Comparison of ENCODE assay signal across 1 cellular context in the genomic region with DNA sequence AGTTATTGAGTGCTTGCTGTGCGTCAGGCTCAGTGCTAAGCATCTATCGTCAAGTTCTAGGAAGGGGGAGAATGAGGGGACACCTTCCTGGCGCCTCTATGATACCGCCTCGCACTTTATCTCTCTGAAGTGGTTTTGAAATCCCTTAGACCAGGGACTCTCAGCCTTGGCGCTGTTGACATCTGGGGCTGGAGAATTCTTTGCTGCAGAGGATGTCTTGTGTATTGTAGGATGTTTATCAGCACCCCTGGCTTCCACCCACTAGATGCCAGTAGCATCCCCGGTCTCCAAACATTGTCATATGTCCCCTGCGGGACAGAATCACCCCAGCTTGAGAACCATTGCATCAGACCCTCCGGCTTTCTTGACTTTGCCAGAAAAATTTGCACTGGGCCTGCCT.
TF ChIP-seq lines count a peak whose summit lies in the region.

No MANE protein-coding gene starts in this region.

TF ChIP-seq in GM23338, 12 proteins besides CTCF, POLR2A, EP300 and RAD21 (continued from another document):
- TF ChIP-seq, protein P1, sequence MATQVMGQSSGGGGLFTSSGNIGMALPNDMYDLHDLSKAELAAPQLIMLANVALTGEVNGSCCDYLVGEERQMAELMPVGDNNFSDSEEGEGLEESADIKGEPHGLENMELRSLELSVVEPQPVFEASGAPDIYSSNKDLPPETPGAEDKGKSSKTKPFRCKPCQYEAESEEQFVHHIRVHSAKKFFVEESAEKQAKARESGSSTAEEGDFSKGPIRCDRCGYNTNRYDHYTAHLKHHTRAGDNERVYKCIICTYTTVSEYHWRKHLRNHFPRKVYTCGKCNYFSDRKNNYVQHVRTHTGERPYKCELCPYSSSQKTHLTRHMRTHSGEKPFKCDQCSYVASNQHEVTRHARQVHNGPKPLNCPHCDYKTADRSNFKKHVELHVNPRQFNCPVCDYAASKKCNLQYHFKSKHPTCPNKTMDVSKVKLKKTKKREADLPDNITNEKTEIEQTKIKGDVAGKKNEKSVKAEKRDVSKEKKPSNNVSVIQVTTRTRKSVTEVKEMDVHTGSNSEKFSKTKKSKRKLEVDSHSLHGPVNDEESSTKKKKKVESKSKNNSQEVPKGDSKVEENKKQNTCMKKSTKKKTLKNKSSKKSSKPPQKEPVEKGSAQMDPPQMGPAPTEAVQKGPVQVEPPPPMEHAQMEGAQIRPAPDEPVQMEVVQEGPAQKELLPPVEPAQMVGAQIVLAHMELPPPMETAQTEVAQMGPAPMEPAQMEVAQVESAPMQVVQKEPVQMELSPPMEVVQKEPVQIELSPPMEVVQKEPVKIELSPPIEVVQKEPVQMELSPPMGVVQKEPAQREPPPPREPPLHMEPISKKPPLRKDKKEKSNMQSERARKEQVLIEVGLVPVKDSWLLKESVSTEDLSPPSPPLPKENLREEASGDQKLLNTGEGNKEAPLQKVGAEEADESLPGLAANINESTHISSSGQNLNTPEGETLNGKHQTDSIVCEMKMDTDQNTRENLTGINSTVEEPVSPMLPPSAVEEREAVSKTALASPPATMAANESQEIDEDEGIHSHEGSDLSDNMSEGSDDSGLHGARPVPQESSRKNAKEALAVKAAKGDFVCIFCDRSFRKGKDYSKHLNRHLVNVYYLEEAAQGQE (IDR thresholded peaks at IDR 0.05; ENCODE audit: unreplicated experiment) = no peak
- TF ChIP-seq EZH2phosphoT487 (IDR thresholded peaks at IDR 0.05; ENCODE audit: unreplicated experiment) = no peak
- no peak for TF ChIP-seq EZH2 (IDR thresholded peaks at IDR 0.05; ENCODE audit: low read depth, unreplicated experiment)
- TF ChIP-seq, protein P2, sequence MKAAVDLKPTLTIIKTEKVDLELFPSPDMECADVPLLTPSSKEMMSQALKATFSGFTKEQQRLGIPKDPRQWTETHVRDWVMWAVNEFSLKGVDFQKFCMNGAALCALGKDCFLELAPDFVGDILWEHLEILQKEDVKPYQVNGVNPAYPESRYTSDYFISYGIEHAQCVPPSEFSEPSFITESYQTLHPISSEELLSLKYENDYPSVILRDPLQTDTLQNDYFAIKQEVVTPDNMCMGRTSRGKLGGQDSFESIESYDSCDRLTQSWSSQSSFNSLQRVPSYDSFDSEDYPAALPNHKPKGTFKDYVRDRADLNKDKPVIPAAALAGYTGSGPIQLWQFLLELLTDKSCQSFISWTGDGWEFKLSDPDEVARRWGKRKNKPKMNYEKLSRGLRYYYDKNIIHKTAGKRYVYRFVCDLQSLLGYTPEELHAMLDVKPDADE (IDR thresholded peaks at IDR 0.05) = no peak
- TF ChIP-seq POLR2AphosphoS5 (IDR thresholded peaks at IDR 0.05; ENCODE audit: low read depth) = no peak
- TF ChIP-seq STAT1 (IDR thresholded peaks at IDR 0.05; ENCODE audit: unreplicated experiment) = no peak
- no peak for TF ChIP-seq ZNF331 (CRISPR knock-in tag; IDR thresholded peaks at IDR 0.05; ENCODE audit: low read depth)
- no peak for TF ChIP-seq CREB1 (CRISPR knock-in tag; IDR thresholded peaks at IDR 0.05; ENCODE audit: low read depth)
